ENCODE assay signal across 9 cellular contexts in the genomic region with DNA sequence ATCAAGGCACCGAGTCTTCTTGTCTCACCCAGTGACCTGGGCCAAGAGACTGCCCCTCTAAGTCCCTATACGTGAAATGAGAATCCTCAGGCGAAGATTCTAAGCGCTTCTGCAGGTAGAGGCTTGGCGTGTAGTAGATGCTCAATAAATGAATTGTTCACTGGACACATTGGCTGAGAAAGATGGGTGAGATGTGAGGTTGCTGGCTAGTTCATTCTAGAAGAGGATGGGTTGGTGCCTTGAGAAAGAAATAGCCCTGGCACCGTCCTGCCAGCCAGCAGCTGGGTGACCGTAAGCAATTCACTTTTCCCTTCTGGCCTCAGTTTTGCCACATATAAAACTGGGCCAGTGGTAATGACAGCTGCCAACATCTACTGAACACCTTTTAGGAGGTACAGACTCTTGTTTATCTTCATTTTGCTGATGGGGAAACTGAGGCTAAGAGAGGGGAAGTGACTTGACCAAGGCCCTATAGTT. TPM values are rescaled to one million over a fixed set of nuclear protein-coding genes. Genes with fewer than 3 reads are reported as not detected.
A peak's percentile ranks its signal among the peaks of the same experiment; 100 is the strongest.
DNase-seq lines count a peak whose midpoint lies in the region; ATAC-seq, FAIRE-seq and TF ChIP-seq lines count a peak whose summit lies in the region.
"Had no signal": no experiment of that assay in that cellular context is flagged by ENCODE, and none has a peak within 500 bp of the region (broad histone marks: within the 10 kb centered on the region; RNA-seq: fewer than 3 reads in every experiment).

No MANE protein-coding gene starts in this region.

- H3K9me3 Mint-ChIP-seq in stimulated activated naive CD8-positive, alpha-beta T cell treated with anti-CD3 and anti-CD28 coated beads, Interleukin-15, Interleukin-2, amounts not matched to agents 100 ng/mL and 50 ng/mL, for 24 hours = no peaks in the 10 kb centered on the region
- H3K9me3 Mint-ChIP-seq in mesothelial cell of epicardium = no peaks in the 10 kb centered on the region

- peaks cover 10 to 14% of the 10 kb centered on the region in 2 experiments; a peak in 3 of 4 replicates for H3K36me3 ChIP-seq in GM12878 (ENCODE audit: control insufficient read depth in 2 of 2, insufficient read depth in 2 of 2, low read length in 1 of 2)

- H3K4me3 Mint-ChIP-seq in stimulated activated naive CD8-positive, alpha-beta T cell treated with anti-CD3 and anti-CD28 coated beads, Interleukin-15, Interleukin-2, amounts not matched to agents 100 ng/mL and 50 ng/mL, for 24 hours = peak overlapping the region; percentile 41
- peak overlapping the region; percentile 60 for H3K4me3 Mint-ChIP-seq in mesothelial cell of epicardium

- 94% methylated on average over 7 of the region's 7 CpGs for WGBS in GM12878 (ENCODE audit: insufficient coverage, insufficient replicate concordance, low lambda C conversion rate, missing lambda C conversion rate)

- H3K4me3 ChIP-seq in GM12878 = peak overlapping the region; percentile 87

- peaks cover 80% of the 10 kb centered on the region for H3K79me2 ChIP-seq in GM12878 (ENCODE audit: control insufficient read depth, insufficient read depth, low read length)

- H2AFZ ChIP-seq in GM12878 (ENCODE audit: control insufficient read depth, low read depth, low read length) = no peak overlapping the region

- peak overlapping the region; percentile 73 for H3K9ac ChIP-seq in GM12878 (ENCODE audit: control insufficient read depth, insufficient read depth, low read length)

- POLR2A ChIA-PET in GM12878 (lab: Charles Lee) = interaction anchor here (0.5 to 4.3 kb wide), 11 partner anchors 9 to 58 kb away, joined by 3 to 31 read pairs (median 4); partner anchors contain the start of gene MANBAL

- TF ChIP-seq EP300 in GM12878 (IDR thresholded peaks at IDR 0.05; ENCODE audit: borderline replicate concordance in 1 of 2, control insufficient read depth in 1 of 2, low read depth in 2 of 2, low read length in 2 of 2) = no peak

- no peaks in the 10 kb centered on the region for H3K27me3 Mint-ChIP-seq in stimulated activated naive CD8-positive, alpha-beta T cell treated with anti-CD3 and anti-CD28 coated beads, Interleukin-15, Interleukin-2, amounts not matched to agents 100 ng/mL and 50 ng/mL, for 24 hours
- no peaks in the 10 kb centered on the region for H3K27me3 Mint-ChIP-seq in mesothelial cell of epicardium (ENCODE audit: low read depth)

- no peak for DNase-seq in stimulated activated naive CD8-positive, alpha-beta T cell treated with anti-CD3 and anti-CD28 coated beads, Interleukin-15, Interleukin-2, amounts not matched to agents 100 U/mL and 50 U/mL, for 24 hours
- DNase-seq in GM12878 (ENCODE audit: low read depth, low spot score) (no peak), mesothelial cell of epicardium (ENCODE audit: low spot score in 2 of 2, unreplicated experiment in 2 of 2) (no peak), NCI-H2196 (lab: John Stamatoyannopoulos, UW; ENCODE audit: unreplicated experiment) (no peak), NCI-H2029 treated with DMSO at 0.1 percent for 48 hours (lab: John Stamatoyannopoulos, UW) (no peak)
- DNase-seq: kidney glomerular epithelial cell had no signal

- TF ChIP-seq CTCF in GM12878 (IDR thresholded peaks at IDR 0.05 in 2 of 3, conservative IDR thresholded peaks at IDR 0.05 in 1 of 3; ENCODE audit: control insufficient read depth in 2 of 3, extremely low read depth in 1 of 3, insufficient read depth in 1 of 3, low read depth in 3 of 3, low read length in 3 of 3) (no peak), mesothelial cell of epicardium (IDR thresholded peaks at IDR 0.05; ENCODE audit: unreplicated experiment) (no peak)

- intact Hi-C loops in GM12878 (cut with micrococcal nuclease; ENCODE audit: unreplicated experiment) = loop anchor here (2.0 kb wide), 1 partner anchor 39 kb away; no protein-coding TSS in a partner anchor

- RAD21 ChIA-PET in GM12878 (lab: Charles Lee; ENCODE audit: unreplicated experiment) = interaction anchor here (0.8 to 6.6 kb wide), 10 partner anchors 9 to 186 kb away, joined by 3 to 38 read pairs (median 3); partner anchors contain the start of gene MANBAL

- H3K36me3 Mint-ChIP-seq in stimulated activated naive CD8-positive, alpha-beta T cell treated with anti-CD3 and anti-CD28 coated beads, Interleukin-15, Interleukin-2, amounts not matched to agents 100 ng/mL and 50 ng/mL, for 24 hours (ENCODE audit: low read depth) = no peaks in the 10 kb centered on the region
- H3K36me3 Mint-ChIP-seq in mesothelial cell of epicardium = peaks cover 22% of the 10 kb centered on the region

- ATAC-seq in stimulated activated naive CD8-positive, alpha-beta T cell treated with anti-CD3 and anti-CD28 coated beads, Interleukin-15, Interleukin-2, amounts not matched to agents 100 U/mL and 50 U/mL, for 24 hours = no peak
- ATAC-seq in GM12878 = no peak
- ATAC-seq in HG03280 (IDR thresholded peaks at IDR 0.05; ENCODE audit: unreplicated experiment) = no peak
- ATAC-seq in GM21367 (IDR thresholded peaks at IDR 0.05; ENCODE audit: unreplicated experiment) = no peak

- H3K9me3 ChIP-seq in GM12878 (replicated peaks; ENCODE audit: control insufficient read depth, insufficient read depth, low read length) = no peaks in the 10 kb centered on the region; the same call in 2 of the 3 replicates

- H3K27me3 ChIP-seq in GM12878 (replicated peaks in 1 of 2; ENCODE audit: control insufficient read depth in 2 of 2, insufficient read depth in 2 of 2, low read length in 1 of 2) = no peaks in the 10 kb centered on the region

- BruUV-seq in GM12878 (replicated peaks; lab: Mats Ljungman, UMichigan) = TSS peak; percentile 42

- CTCF ChIA-PET in GM12878 (lab: Yijun Ruan, JAX) = interaction anchor here (0.6 to 1.5 kb wide), 4 partner anchors 13 to 197 kb away, joined by 3 to 4 read pairs (median 3); no protein-coding TSS in a partner anchor

- TF ChIP-seq POLR2A in GM12878 (IDR thresholded peaks at IDR 0.05; ENCODE audit: low read depth, low read length) = no peak

- H4K20me1 ChIP-seq in GM12878 (ENCODE audit: control insufficient read depth, insufficient read depth) = no peaks in the 10 kb centered on the region; the same call in 1 of the 2 replicates

- H3K4me1 ChIP-seq in GM12878 (ENCODE audit: control insufficient read depth, insufficient read depth, low read length) = peaks cover 29% of the 10 kb centered on the region

- H3K27ac ChIP-seq in GM12878 (ENCODE audit: control insufficient read depth, insufficient read depth) = peak overlapping the region; percentile 90

- H3K4me1 Mint-ChIP-seq in stimulated activated naive CD8-positive, alpha-beta T cell treated with anti-CD3 and anti-CD28 coated beads, Interleukin-15, Interleukin-2, amounts not matched to agents 100 ng/mL and 50 ng/mL, for 24 hours (ENCODE audit: low read depth) = peaks cover 30% of the 10 kb centered on the region
- peaks cover 28% of the 10 kb centered on the region for H3K4me1 Mint-ChIP-seq in mesothelial cell of epicardium

- no peak for FAIRE-seq in GM12878 (lab: Jason Lieb, UNC)

- SMC1A ChIA-PET in GM12878 (lab: Charles Lee; ENCODE audit: uncharacterized antibody, unreplicated experiment) = interaction anchor here (0.7 to 2.6 kb wide), 9 partner anchors 10 to 77 kb away, joined by 3 to 13 read pairs (median 9); partner anchors contain the start of gene MANBAL

- TF ChIP-seq RAD21 in GM12878 (IDR thresholded peaks at IDR 0.05; ENCODE audit: insufficient read depth, low read depth, low read length) = no peak

- H3K27ac Mint-ChIP-seq in stimulated activated naive CD8-positive, alpha-beta T cell treated with anti-CD3 and anti-CD28 coated beads, Interleukin-15, Interleukin-2, amounts not matched to agents 100 ng/mL and 50 ng/mL, for 24 hours = peak overlapping the region; percentile 52
- H3K27ac Mint-ChIP-seq in mesothelial cell of epicardium = peak overlapping the region; percentile 83

- peak overlapping the region; percentile 77 for H3K4me2 ChIP-seq in GM12878 (ENCODE audit: control insufficient read depth, insufficient read depth)

- in situ Hi-C loops in GM12878 (cut with MboI) = no loop called here

TF ChIP-seq in GM12878, 131 proteins besides CTCF, POLR2A, EP300 and RAD21 (continues in another document):
- TF ChIP-seq SMARCA5 (IDR thresholded peaks at IDR 0.05) = 0 out of 2 replicates have a peak, but pooled peaks have one; percentile 8

RNA-seq across cellular contexts. Expression of gene SRC, which starts 1.4 kb away (rescaled TPM):
- total RNA-seq in GM12878 (2013; cell fraction: nucleolus; rRNA removed) = 118 and 148 TPM in 2 replicates
- 22.1 and 27.4 TPM in 2 replicates for total RNA-seq in GM12878 (2014; rRNA removed)
- total RNA-seq in GM12878 (2014; rRNA removed; fragmentation: Illumina TruSeq; extraction: Trizol) = 19.3 and 20.0 TPM in 2 replicates
- total RNA-seq in GM12878 (2021) = 63.5 and 71.3 TPM in 2 replicates
- polyA plus RNA-seq in GM12878 (2011; ENCODE audit: low read depth) = 15.0 TPM
- polyA plus RNA-seq in GM12878 (2011; rRNA removed) = 18.4 and 32.0 TPM in 2 replicates
- polyA plus RNA-seq in GM12878 (2011; cell fraction: cytosol; rRNA removed) = 41.3 and 47.7 TPM in 2 replicates
- 185 and 196 TPM in 2 replicates for polyA plus RNA-seq in GM12878 (2011; cell fraction: nucleus; rRNA removed)
- polyA plus RNA-seq in GM12878 (2012) = 25.3 and 26.0 TPM in 2 replicates
- 20.3 and 33.1 TPM in 2 replicates for polyA plus RNA-seq in GM12878 (2014; fragmentation: Illumina TruSeq; extraction: Trizol)
- polyA plus RNA-seq in GM12878 (2014; fragmentation: Nextera tagmentation; extraction: Ambion mirVana) = under 1 TPM; 0.60 to 0.85 TPM
- polyA plus RNA-seq in GM12878 (2014; rRNA removed) = 47.1 and 61.4 TPM in 2 replicates
- polyA plus RNA-seq in GM12878 (2016; fragmentation: Nextera tagmentation; extraction: Ambion mirVana) = 10 to 100 TPM; 26.9 TPM
- 41.8 and 64.6 TPM in 2 replicates for polyA minus RNA-seq in GM12878 (2011; rRNA and poly(A)+ RNA removed)
- 22.9 and 30.8 TPM in 2 replicates for polyA minus RNA-seq in GM12878 (2011; cell fraction: cytosol; rRNA and poly(A)+ RNA removed)
- polyA minus RNA-seq in GM12878 (2011; cell fraction: nucleus; rRNA and poly(A)+ RNA removed) = 42.9 and 73.0 TPM in 2 replicates
- 81.2 to 85.2 TPM (median 81.3 TPM) in 3 replicates for total RNA-seq in mesothelial cell of epicardium

RNA-seq across cellular contexts. Expression of gene MANBAL, which starts 57.9 kb away (rescaled TPM):
- total RNA-seq in GM12878 (2013; cell fraction: nucleolus; rRNA removed) = 16.3 and 20.6 TPM in 2 replicates
- 8.6 and 12.2 TPM in 2 replicates for total RNA-seq in GM12878 (2014; rRNA removed)
- 15.0 and 15.6 TPM in 2 replicates for total RNA-seq in GM12878 (2014; rRNA removed; fragmentation: Illumina TruSeq; extraction: Trizol)
- 18.9 TPM in 2 replicates for total RNA-seq in GM12878 (2021)
- polyA plus RNA-seq in GM12878 (2011; ENCODE audit: low read depth) = 22.4 TPM
- polyA plus RNA-seq in GM12878 (2011; rRNA removed) = 25.1 and 39.0 TPM in 2 replicates
- polyA plus RNA-seq in GM12878 (2011; cell fraction: cytosol; rRNA removed) = 52.9 and 61.1 TPM in 2 replicates
- polyA plus RNA-seq in GM12878 (2011; cell fraction: nucleus; rRNA removed) = 32.8 and 42.1 TPM in 2 replicates
- 23.7 and 25.2 TPM in 2 replicates for polyA plus RNA-seq in GM12878 (2012)
- 20.2 and 30.7 TPM in 2 replicates for polyA plus RNA-seq in GM12878 (2014; fragmentation: Illumina TruSeq; extraction: Trizol)
- 10 to 100 TPM; 13.7 to 15.6 TPM for polyA plus RNA-seq in GM12878 (2014; fragmentation: Nextera tagmentation; extraction: Ambion mirVana)
- polyA plus RNA-seq in GM12878 (2014; rRNA removed) = 33.7 and 36.4 TPM in 2 replicates
- 10 to 100 TPM; 40.8 to 45.6 TPM for polyA plus RNA-seq in GM12878 (2016; fragmentation: Nextera tagmentation; extraction: Ambion mirVana)
- 25.5 and 25.8 TPM in 2 replicates for polyA minus RNA-seq in GM12878 (2011; rRNA and poly(A)+ RNA removed)
- 7.5 and 9.5 TPM in 2 replicates for polyA minus RNA-seq in GM12878 (2011; cell fraction: cytosol; rRNA and poly(A)+ RNA removed)
- 4.2 and 8.4 TPM in 2 replicates for polyA minus RNA-seq in GM12878 (2011; cell fraction: nucleus; rRNA and poly(A)+ RNA removed)
- total RNA-seq in mesothelial cell of epicardium = 40.3 to 44.2 TPM (median 43.0 TPM) in 3 replicates
